23 cellular contexts compared by ENCODE assay signal in the genomic region with DNA sequence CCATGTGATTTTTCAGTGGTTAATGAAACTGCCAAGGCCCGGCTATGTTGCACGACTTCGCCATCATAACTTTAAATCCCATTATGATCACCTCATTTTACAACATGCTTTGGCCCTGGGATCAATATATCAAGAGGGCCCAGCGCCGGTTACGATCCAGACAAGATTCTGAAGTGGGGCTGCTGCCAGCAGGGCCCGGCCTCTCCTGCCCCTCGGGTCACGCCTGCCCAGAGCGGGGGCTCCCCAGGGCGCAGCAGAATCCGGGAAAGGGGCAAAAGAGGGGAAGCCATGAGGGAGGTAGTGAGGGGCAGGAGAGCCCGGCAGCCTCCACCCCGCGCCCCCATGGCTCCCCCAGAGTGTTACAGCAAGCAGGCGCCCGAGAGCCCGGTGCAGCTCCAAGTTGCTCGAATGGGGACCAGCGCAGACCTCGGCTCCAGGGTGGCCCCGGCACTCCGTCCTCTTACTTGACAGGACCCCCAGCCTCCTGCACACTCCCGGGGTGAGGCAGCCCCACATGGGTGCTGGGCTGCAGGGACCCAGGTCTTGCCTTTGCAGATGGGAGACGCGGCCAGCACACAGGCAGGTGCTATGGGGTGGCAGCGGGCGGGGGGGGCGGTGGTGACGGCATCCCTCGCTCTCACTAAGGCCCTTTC.
"Had no signal": no experiment of that assay in that cellular context is flagged by ENCODE, and none has a peak within 500 bp of the region (broad histone marks: within the 10 kb centered on the region; RNA-seq: fewer than 3 reads in every experiment).

No MANE protein-coding gene starts in this region.

- H3K4me1 ChIP-seq: ascending aorta, body of pancreas, Peyer's patch had no signal

- H3K4me3 ChIP-seq: ascending aorta, body of pancreas, Peyer's patch had no signal

- H3K9me3 Mint-ChIP-seq: activated naive CD4-positive, alpha-beta T cell treated with anti-CD3 and anti-CD28 coated beads, Interleukin-2, amount 50 U/mL, for 24 hours; WTC11 had no signal

- H3K27ac ChIP-seq: ascending aorta, body of pancreas, Peyer's patch, RWPE1 had no signal

- H3K27ac Mint-ChIP-seq: activated CD8-positive, alpha-beta T cell treated with anti-CD3 and anti-CD28 coated beads, Interleukin-2, amount 10 ng/mL, durations not matched to agents 7 days and 5 days; activated naive CD4-positive, alpha-beta T cell treated with anti-CD3 and anti-CD28 coated beads, Interleukin-2, amount 50 U/mL, for 24 hours; T-helper 17 cell; WTC11 had no signal

- H3K36me3 Mint-ChIP-seq: activated naive CD4-positive, alpha-beta T cell treated with anti-CD3 and anti-CD28 coated beads, Interleukin-2, amount 50 U/mL, for 24 hours; WTC11 had no signal

- H3K36me3 ChIP-seq: ascending aorta, Peyer's patch had no signal

- H3K4me3 Mint-ChIP-seq: activated CD8-positive, alpha-beta T cell treated with anti-CD3 and anti-CD28 coated beads, Interleukin-2, amount 10 ng/mL, durations not matched to agents 7 days and 5 days; activated naive CD4-positive, alpha-beta T cell treated with anti-CD3 and anti-CD28 coated beads, Interleukin-2, amount 50 U/mL, for 24 hours; T-helper 17 cell; WTC11 had no signal

- H3K27me3 ChIP-seq: ascending aorta, Peyer's patch had no signal

- H3K9me3 ChIP-seq: ascending aorta, body of pancreas, Peyer's patch had no signal

- DNase-seq: activated CD4-positive, alpha-beta T cell treated with anti-CD3 and anti-CD28 coated beads for 48 hours; activated CD4-positive, alpha-beta T cell treated with anti-CD3 and anti-CD28 coated beads, Interleukin-2, amount 50 U/mL, for 4 hours; activated CD4-positive, CD25-positive, alpha-beta regulatory T cell treated with anti-CD3 and anti-CD28 coated beads, Interleukin-2, amount 50 U/mL, for 72 hours; activated CD8-positive, alpha-beta memory T cell treated with anti-CD3 and anti-CD28 coated beads, Interleukin-2, amount 50 U/mL, for 48 hours; activated CD8-positive, alpha-beta T cell treated with anti-CD3 and anti-CD28 coated beads, Interleukin-2, amount 10 ng/mL, durations not matched to agents 7 days and 5 days; activated naive CD4-positive, alpha-beta T cell; activated T-cell treated with anti-CD3 and anti-CD28 coated beads, Interleukin-2, amount 50 U/mL, for 1 hour; body of pancreas; MM.1S; NCI-H1105 treated with DMSO at 0.1 percent for 48 hours; NCI-H1436 treated with DMSO at 0.1 percent for 48 hours; NCI-H187; NCI-H2081; NCI-H510A treated with DMSO at 0.1 percent for 48 hours; NCI-H69; Peyer's patch; SHP77 treated with DMSO at 0.1 percent for 48 hours; T-helper 17 cell; T-helper 9 cell had no signal

- H3K4me1 Mint-ChIP-seq: activated naive CD4-positive, alpha-beta T cell treated with anti-CD3 and anti-CD28 coated beads, Interleukin-2, amount 50 U/mL, for 24 hours; T-helper 17 cell; WTC11 had no signal

- ATAC-seq: activated CD8-positive, alpha-beta T cell treated with anti-CD3 and anti-CD28 coated beads, Interleukin-2, amount 10 ng/mL, durations not matched to agents 7 days and 5 days; body of pancreas; T-helper 17 cell; WTC11 had no signal
